20 cellular contexts compared by ENCODE assay signal in genomic region chr2:164754157-164755093, GRCh38.
DNase-seq lines count a peak whose midpoint lies in the region; ATAC-seq, FAIRE-seq and TF ChIP-seq lines count a peak whose summit lies in the region.
"Had no signal": no experiment of that assay in that cellular context is flagged by ENCODE, and none has a peak within 500 bp of the region (broad histone marks: within the 10 kb centered on the region; RNA-seq: fewer than 3 reads in every experiment).

No MANE protein-coding gene starts in this region.

- no peaks in the 10 kb centered on the region for H3K27me3 Mint-ChIP-seq in activated CD4-positive, alpha-beta memory T cell treated with anti-CD3 and anti-CD28 coated beads for 36 hours

- FAIRE-seq in small intestine (lab: Jason Lieb, UNC): no peak
- FAIRE-seq: pancreas had no signal

- H3K9me3 Mint-ChIP-seq in activated CD4-positive, alpha-beta memory T cell treated with anti-CD3 and anti-CD28 coated beads for 36 hours: no peaks in the 10 kb centered on the region
- H3K9me3 Mint-ChIP-seq: GM23338 had no signal

- H3K27me3 ChIP-seq in small intestine (ENCODE audit: control insufficient read depth in 2 of 2, insufficient read depth in 2 of 2, low read length in 2 of 2): no peaks in the 10 kb centered on the region
- H3K27me3 ChIP-seq: dorsolateral prefrontal cortex, pancreas, Peyer's patch had no signal

- ATAC-seq in GM19035 (IDR thresholded peaks at IDR 0.05; ENCODE audit: unreplicated experiment) (peak; percentile 70), HG02885 (IDR thresholded peaks at IDR 0.05; ENCODE audit: poor library complexity, unreplicated experiment) (peak; percentile 53), HG03354 (IDR thresholded peaks at IDR 0.05; ENCODE audit: poor library complexity, severe bottlenecking, unreplicated experiment) (no peak)
- ATAC-seq: GM23338, sciatic nerve had no signal

- no peak overlapping the region for H3K4me3 Mint-ChIP-seq in activated CD4-positive, alpha-beta memory T cell treated with anti-CD3 and anti-CD28 coated beads for 36 hours
- H3K4me3 Mint-ChIP-seq: GM23338 had no signal

- H3K36me3 ChIP-seq in small intestine (ENCODE audit: control insufficient read depth in 2 of 2, insufficient read depth in 2 of 2, low read length in 2 of 2): peaks cover 0 to 2% of the 10 kb centered on the region in 2 donors
- H3K36me3 ChIP-seq: pancreas, Peyer's patch had no signal

- no peaks in the 10 kb centered on the region for H3K9me3 ChIP-seq in small intestine (ENCODE audit: control insufficient read depth, low read depth)
- H3K9me3 ChIP-seq: pancreas, Peyer's patch, SK-N-SH had no signal

- CTCF ChIA-PET in activated CD4-positive, alpha-beta memory T cell treated with anti-CD3 and anti-CD28 coated beads for 36 hours (lab: Charles Lee): no interaction called here

- H3K4me3 ChIP-seq in small intestine (ENCODE audit: low read depth in 1 of 2, low read length in 2 of 2): no peak overlapping the region
- H3K4me3 ChIP-seq: dorsolateral prefrontal cortex, GM23338, pancreas, Peyer's patch had no signal

- TF ChIP-seq POLR2A in Raji (IDR thresholded peaks at IDR 0.05; ENCODE audit: insufficient read depth, low read depth, low read length): peak; percentile 45

- POLR2A ChIA-PET in activated CD4-positive, alpha-beta memory T cell treated with anti-CD3 and anti-CD28 coated beads for 36 hours (lab: Charles Lee): no interaction called here

- DNase-seq in small intestine: peak; percentile 17
- DNase-seq in activated CD4-positive, alpha-beta memory T cell treated with anti-CD3 and anti-CD28 coated beads for 36 hours: no peak
- DNase-seq in activated CD8-positive, alpha-beta memory T cell treated with anti-CD3 and anti-CD28 coated beads, Interleukin-2, amount 50 U/mL, for 48 hours: no peak
- DNase-seq in NCI-H526 treated with DMSO at 0.1 percent for 48 hours (lab: John Stamatoyannopoulos, UW): no peak
- DNase-seq: activated CD4-positive, CD25-positive, alpha-beta regulatory T cell treated with anti-CD3 and anti-CD28 coated beads, Interleukin-2, amount 50 U/mL, for 72 hours; activated effector memory CD4-positive, alpha-beta T cell treated with anti-CD3 and anti-CD28 coated beads, Interleukin-2, amount 50 U/mL, for 16 hours; DND-41; dorsolateral prefrontal cortex; NCI-H1092 treated with DMSO at 0.1 percent for 48 hours; pancreas; SK-N-SH; stimulated activated CD4-positive, alpha-beta T cell treated with anti-CD3 and anti-CD28 coated beads, Interleukin-2, amount 100 ng/mL, for 24 hours; T-helper 9 cell had no signal

- peak overlapping the region in 1 of 2 donors; percentile 59 for H3K27ac ChIP-seq in small intestine (ENCODE audit: low read depth in 1 of 2, low read length in 1 of 2)
- H3K27ac ChIP-seq: dorsolateral prefrontal cortex, pancreas had no signal

- H3K4me1 ChIP-seq in small intestine (ENCODE audit: control insufficient read depth in 2 of 2, insufficient read depth in 1 of 2, low read depth in 1 of 2, low read length in 1 of 2): no peaks in the 10 kb centered on the region
- H3K4me1 ChIP-seq: Peyer's patch had no signal

- no peak overlapping the region for H3K27ac Mint-ChIP-seq in activated CD4-positive, alpha-beta memory T cell treated with anti-CD3 and anti-CD28 coated beads for 36 hours
- H3K27ac Mint-ChIP-seq: GM23338 had no signal

- no peaks in the 10 kb centered on the region for H3K36me3 Mint-ChIP-seq in activated CD4-positive, alpha-beta memory T cell treated with anti-CD3 and anti-CD28 coated beads for 36 hours

- intact Hi-C loops in activated CD4-positive, alpha-beta memory T cell treated with anti-CD3 and anti-CD28 coated beads for 36 hours (cut with micrococcal nuclease): no loop called here

- 74 to 83% (median 82%) methylated on average over 10 of the region's 10 CpGs for WGBS in small intestine, 3 donors

- H3K4me1 Mint-ChIP-seq in activated CD4-positive, alpha-beta memory T cell treated with anti-CD3 and anti-CD28 coated beads for 36 hours (ENCODE audit: low read depth): no peaks in the 10 kb centered on the region
- H3K4me1 Mint-ChIP-seq: GM23338 had no signal
